4 cellular contexts compared by ENCODE assay signal in the genomic region with DNA sequence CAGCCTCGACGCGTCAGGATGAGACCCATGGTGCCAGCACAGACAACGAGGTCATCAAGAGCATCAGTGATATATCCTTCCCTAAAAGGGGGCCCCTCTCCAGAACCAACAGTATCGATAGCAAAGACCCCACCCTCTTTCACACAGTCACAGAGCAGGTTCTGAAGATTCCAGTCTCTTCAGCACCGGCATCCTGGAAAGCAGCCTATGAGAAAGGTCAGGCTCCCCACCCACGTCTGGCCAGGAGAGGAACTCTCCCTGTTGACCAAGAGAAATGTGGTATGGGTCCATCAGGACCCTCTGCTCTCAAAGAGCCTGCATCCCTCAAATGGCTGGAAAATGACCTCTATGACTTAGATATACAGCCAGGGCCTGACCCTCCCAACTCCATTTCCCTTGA.
TF ChIP-seq lines count a peak whose summit lies in the region.

No MANE protein-coding gene starts in this region.

TF ChIP-seq in SK-N-SH, 30 proteins besides CTCF, POLR2A, EP300 and RAD21:
- TF ChIP-seq, protein P1, sequence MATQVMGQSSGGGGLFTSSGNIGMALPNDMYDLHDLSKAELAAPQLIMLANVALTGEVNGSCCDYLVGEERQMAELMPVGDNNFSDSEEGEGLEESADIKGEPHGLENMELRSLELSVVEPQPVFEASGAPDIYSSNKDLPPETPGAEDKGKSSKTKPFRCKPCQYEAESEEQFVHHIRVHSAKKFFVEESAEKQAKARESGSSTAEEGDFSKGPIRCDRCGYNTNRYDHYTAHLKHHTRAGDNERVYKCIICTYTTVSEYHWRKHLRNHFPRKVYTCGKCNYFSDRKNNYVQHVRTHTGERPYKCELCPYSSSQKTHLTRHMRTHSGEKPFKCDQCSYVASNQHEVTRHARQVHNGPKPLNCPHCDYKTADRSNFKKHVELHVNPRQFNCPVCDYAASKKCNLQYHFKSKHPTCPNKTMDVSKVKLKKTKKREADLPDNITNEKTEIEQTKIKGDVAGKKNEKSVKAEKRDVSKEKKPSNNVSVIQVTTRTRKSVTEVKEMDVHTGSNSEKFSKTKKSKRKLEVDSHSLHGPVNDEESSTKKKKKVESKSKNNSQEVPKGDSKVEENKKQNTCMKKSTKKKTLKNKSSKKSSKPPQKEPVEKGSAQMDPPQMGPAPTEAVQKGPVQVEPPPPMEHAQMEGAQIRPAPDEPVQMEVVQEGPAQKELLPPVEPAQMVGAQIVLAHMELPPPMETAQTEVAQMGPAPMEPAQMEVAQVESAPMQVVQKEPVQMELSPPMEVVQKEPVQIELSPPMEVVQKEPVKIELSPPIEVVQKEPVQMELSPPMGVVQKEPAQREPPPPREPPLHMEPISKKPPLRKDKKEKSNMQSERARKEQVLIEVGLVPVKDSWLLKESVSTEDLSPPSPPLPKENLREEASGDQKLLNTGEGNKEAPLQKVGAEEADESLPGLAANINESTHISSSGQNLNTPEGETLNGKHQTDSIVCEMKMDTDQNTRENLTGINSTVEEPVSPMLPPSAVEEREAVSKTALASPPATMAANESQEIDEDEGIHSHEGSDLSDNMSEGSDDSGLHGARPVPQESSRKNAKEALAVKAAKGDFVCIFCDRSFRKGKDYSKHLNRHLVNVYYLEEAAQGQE (IDR thresholded peaks at IDR 0.05; ENCODE audit: low read depth, low read length), result peak; percentile 61; the same call in 1 of the 2 replicates
- TF ChIP-seq JUND (IDR thresholded peaks at IDR 0.05), result no peak
- no peak for TF ChIP-seq TCF12 (IDR thresholded peaks at IDR 0.05)
TF ChIP-seq in SK-N-SH: peak in this region for 1.

TF ChIP-seq in SK-N-SH treated with all-trans-retinoic acid at 6 μM for 48 hours, 23 proteins besides CTCF, POLR2A, EP300 and RAD21 (continues in another document):
- no peak for TF ChIP-seq ZNF70 (CRISPR knock-in tag; IDR thresholded peaks at IDR 0.05)
- TF ChIP-seq ESRRG (CRISPR knock-in tag; IDR thresholded peaks at IDR 0.05), result no peak
- TF ChIP-seq ZNF8 (CRISPR knock-in tag; IDR thresholded peaks at IDR 0.05), result no peak
- TF ChIP-seq TOX (CRISPR knock-in tag; IDR thresholded peaks at IDR 0.05; ENCODE audit: borderline replicate concordance), result no peak
- no peak for TF ChIP-seq OSR1 (CRISPR knock-in tag; IDR thresholded peaks at IDR 0.05)
- no peak for TF ChIP-seq ZFP3 (CRISPR knock-in tag; IDR thresholded peaks at IDR 0.05)
- TF ChIP-seq, protein P2, sequence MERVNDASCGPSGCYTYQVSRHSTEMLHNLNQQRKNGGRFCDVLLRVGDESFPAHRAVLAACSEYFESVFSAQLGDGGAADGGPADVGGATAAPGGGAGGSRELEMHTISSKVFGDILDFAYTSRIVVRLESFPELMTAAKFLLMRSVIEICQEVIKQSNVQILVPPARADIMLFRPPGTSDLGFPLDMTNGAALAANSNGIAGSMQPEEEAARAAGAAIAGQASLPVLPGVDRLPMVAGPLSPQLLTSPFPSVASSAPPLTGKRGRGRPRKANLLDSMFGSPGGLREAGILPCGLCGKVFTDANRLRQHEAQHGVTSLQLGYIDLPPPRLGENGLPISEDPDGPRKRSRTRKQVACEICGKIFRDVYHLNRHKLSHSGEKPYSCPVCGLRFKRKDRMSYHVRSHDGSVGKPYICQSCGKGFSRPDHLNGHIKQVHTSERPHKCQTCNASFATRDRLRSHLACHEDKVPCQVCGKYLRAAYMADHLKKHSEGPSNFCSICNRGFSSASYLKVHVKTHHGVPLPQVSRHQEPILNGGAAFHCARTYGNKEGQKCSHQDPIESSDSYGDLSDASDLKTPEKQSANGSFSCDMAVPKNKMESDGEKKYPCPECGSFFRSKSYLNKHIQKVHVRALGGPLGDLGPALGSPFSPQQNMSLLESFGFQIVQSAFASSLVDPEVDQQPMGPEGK (CRISPR knock-in tag; IDR thresholded peaks at IDR 0.05; ENCODE audit: borderline replicate concordance), result no peak
- no peak for TF ChIP-seq ZC3H10 (CRISPR knock-in tag; IDR thresholded peaks at IDR 0.05)
- TF ChIP-seq ISL1 (CRISPR knock-in tag; IDR thresholded peaks at IDR 0.05), result no peak
- TF ChIP-seq ZFP30 (CRISPR knock-in tag; IDR thresholded peaks at IDR 0.05), result no peak
- TF ChIP-seq, protein P3, sequence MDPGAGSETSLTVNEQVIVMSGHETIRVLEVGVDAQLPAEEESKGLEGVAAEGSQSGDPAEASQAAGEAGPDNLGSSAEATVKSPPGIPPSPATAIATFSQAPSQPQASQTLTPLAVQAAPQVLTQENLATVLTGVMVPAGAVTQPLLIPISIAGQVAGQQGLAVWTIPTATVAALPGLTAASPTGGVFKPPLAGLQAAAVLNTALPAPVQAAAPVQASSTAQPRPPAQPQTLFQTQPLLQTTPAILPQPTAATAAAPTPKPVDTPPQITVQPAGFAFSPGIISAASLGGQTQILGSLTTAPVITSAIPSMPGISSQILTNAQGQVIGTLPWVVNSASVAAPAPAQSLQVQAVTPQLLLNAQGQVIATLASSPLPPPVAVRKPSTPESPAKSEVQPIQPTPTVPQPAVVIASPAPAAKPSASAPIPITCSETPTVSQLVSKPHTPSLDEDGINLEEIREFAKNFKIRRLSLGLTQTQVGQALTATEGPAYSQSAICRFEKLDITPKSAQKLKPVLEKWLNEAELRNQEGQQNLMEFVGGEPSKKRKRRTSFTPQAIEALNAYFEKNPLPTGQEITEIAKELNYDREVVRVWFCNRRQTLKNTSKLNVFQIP (CRISPR knock-in tag; IDR thresholded peaks at IDR 0.05; ENCODE audit: borderline replicate concordance, low read depth), result no peak
- TF ChIP-seq, protein P4, sequence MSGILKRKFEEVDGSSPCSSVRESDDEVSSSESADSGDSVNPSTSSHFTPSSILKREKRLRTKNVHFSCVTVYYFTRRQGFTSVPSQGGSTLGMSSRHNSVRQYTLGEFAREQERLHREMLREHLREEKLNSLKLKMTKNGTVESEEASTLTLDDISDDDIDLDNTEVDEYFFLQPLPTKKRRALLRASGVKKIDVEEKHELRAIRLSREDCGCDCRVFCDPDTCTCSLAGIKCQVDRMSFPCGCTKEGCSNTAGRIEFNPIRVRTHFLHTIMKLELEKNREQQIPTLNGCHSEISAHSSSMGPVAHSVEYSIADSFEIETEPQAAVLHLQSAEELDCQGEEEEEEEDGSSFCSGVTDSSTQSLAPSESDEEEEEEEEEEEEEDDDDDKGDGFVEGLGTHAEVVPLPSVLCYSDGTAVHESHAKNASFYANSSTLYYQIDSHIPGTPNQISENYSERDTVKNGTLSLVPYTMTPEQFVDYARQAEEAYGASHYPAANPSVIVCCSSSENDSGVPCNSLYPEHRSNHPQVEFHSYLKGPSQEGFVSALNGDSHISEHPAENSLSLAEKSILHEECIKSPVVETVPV (CRISPR knock-in tag; IDR thresholded peaks at IDR 0.05), result no peak

TF ChIP-seq in HCT116, 20 proteins besides CTCF, POLR2A, EP300 and RAD21:
- TF ChIP-seq, protein P5, sequence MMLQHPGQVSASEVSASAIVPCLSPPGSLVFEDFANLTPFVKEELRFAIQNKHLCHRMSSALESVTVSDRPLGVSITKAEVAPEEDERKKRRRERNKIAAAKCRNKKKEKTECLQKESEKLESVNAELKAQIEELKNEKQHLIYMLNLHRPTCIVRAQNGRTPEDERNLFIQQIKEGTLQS (IDR thresholded peaks at IDR 0.05), result no peak
- TF ChIP-seq, protein P1 (IDR thresholded peaks at IDR 0.05; ENCODE audit: low read depth), result 0 out of 2 replicates have a peak, but pooled peaks have one; percentile 7
TF ChIP-seq in HCT116: peak in this region for 1.

TF ChIP-seq in liver, 16 proteins besides CTCF, POLR2A, EP300 and RAD21:
- TF ChIP-seq HNF4G (IDR thresholded peaks at IDR 0.05), result no peak
- TF ChIP-seq, protein P1 (IDR thresholded peaks at IDR 0.05), result peak; percentile 60
TF ChIP-seq in liver: peak in this region for 1.
